ENCODE assay signal across 8 cellular contexts in the genomic region with DNA sequence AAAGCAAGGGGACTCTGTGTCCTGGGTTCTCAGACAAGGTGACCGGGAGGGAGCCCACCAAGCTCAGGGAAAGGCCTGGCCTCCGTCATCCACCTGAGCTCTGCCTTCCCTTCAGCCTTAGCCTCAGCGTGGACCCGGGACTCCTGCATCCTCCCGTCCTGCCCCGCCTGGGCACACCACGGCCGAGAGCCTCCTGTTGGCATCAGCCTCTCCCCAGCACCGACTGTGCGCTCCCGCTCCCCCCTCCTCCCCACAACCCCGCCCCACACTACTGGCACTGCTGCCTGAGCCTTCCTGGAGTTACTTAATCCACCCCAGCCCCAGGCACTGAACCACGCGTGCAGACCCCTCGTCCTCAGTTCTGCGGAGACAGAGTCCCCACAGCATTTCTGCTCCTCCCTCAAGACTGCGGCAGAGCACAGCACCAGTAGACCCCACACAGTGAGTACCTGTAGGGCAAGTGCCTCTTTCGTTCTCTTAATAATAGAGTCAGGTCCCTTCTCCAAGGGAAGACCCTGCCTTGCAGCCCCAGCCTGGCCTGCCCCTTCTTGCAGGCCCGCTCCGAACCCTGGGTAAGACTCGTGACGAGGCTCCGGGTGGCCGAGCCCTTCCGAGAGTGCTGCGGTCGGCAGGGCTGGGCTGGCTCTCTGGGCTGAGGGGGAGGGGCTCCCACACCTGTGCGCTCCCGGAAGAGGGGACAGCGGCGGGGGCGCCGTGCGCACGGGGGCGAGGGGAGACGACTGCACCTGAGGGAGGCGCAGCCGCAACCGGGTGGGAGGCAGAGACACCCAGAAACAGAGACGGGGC. TPM values are rescaled to one million over a fixed set of nuclear protein-coding genes. Genes with fewer than 3 reads are reported as not detected.
DNase-seq lines count a peak whose midpoint lies in the region; ATAC-seq and TF ChIP-seq lines count a peak whose summit lies in the region.

A gene with protein sequence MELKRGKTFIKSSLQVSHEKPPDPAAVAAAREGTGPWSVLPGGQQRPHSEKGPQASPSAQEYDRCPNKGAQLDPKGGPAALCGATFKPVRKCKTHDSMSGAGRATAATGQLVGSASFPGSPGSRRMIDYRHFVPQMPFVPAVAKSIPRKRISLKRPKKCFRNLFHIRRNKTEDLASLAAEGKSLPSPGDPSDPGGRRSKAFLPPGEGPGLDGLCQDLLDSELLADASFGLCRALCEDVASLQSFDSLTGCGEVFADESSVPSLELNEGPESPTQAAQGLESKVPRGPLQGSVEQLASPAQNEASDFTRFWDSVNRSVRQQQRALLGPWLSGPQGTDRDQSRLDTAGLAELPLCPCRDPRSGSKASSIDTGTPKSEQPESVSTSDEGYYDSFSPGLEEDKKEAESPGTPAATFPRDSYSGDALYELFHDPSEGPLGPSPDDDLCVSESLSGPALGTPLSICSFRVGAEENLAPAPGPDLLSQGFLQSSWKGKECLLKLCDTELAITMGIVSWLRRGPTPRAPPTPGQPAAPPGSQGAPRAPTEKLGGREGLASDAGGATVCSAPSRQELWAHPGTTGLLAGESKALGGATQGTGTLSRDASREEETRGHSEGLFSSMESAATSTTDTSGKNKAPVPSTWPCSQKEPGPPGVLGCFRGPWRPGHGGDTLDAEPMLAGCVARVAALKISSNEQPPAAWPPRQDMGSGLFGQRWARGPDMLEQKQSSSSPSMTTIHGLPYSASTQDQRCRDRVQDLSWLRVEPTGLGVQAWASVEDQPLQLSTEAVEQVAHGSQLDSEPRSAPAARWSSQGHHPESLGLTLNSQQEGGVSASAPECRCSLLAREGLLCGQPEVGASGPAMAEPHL (plus strand): TSS at position 307 of the 807 bp plus-strand sequence. CDS start 6,533 bp downstream, outside the sequence.

- H3K4me1 Mint-ChIP-seq in activated T-helper 2 cell treated with anti-CD3 and anti-CD28 coated beads, Interferon-gamma antibody, Interleukin-2, Interleukin-4, amounts not matched to agents 10 μg/mL and 5 μg/mL and 100 μg/mL, durations not matched to agents 14 hours and 24 hours and 36 hours (ENCODE audit: low read depth): no peaks in the 10 kb centered on the region

- H3K36me3 Mint-ChIP-seq in activated T-helper 2 cell treated with anti-CD3 and anti-CD28 coated beads, Interferon-gamma antibody, Interleukin-2, Interleukin-4, amounts not matched to agents 10 μg/mL and 5 μg/mL and 100 μg/mL, durations not matched to agents 14 hours and 24 hours and 36 hours (ENCODE audit: low read depth): no peaks in the 10 kb centered on the region

- DNase-seq in NCI-H2107 (lab: John Stamatoyannopoulos, UW): peak; percentile 25
- DNase-seq in EL: no peak
- DNase-seq in activated T-helper 2 cell treated with anti-CD3 and anti-CD28 coated beads, Interferon-gamma antibody, Interleukin-2, Interleukin-4, amounts not matched to agents 10 μg/mL and 5 μg/mL and 100 μg/mL, durations not matched to agents 14 hours and 24 hours and 36 hours (ENCODE audit: low spot score): no peak

- ATAC-seq in GM19025 (IDR thresholded peaks at IDR 0.05; ENCODE audit: low read depth, unreplicated experiment): peak; percentile 32
- ATAC-seq in GM21447 (IDR thresholded peaks at IDR 0.05; ENCODE audit: unreplicated experiment): no peak
- ATAC-seq in HG02588 (IDR thresholded peaks at IDR 0.05; ENCODE audit: unreplicated experiment): no peak

- H3K36me3 ChIP-seq in endocrine pancreas (ENCODE audit: control insufficient read depth, insufficient read depth, low read length): no peaks in the 10 kb centered on the region
- no peaks in the 10 kb centered on the region for H3K36me3 ChIP-seq in parathyroid adenoma (ENCODE audit: control insufficient read depth, insufficient read depth, low read length)

- H3K4me3 ChIP-seq in endocrine pancreas (ENCODE audit: control insufficient read depth, insufficient read depth, low read length) (peak within 1 kb of the TSS; percentile 33), parathyroid adenoma (ENCODE audit: low read depth, low read length) (peak within 1 kb of the TSS; percentile 37)

- H3K4me1 ChIP-seq in endocrine pancreas (ENCODE audit: control insufficient read depth, insufficient read depth, low read length) (no peaks in the 10 kb centered on the region), parathyroid adenoma (peaks cover 7% of the 10 kb centered on the region)

- H3K9me3 Mint-ChIP-seq in activated T-helper 2 cell treated with anti-CD3 and anti-CD28 coated beads, Interferon-gamma antibody, Interleukin-2, Interleukin-4, amounts not matched to agents 10 μg/mL and 5 μg/mL and 100 μg/mL, durations not matched to agents 14 hours and 24 hours and 36 hours: no peaks in the 10 kb centered on the region

- H3K79me2 ChIP-seq in parathyroid adenoma: peaks cover 13% of the 10 kb centered on the region

- H3K4me2 ChIP-seq in parathyroid adenoma (ENCODE audit: low read length): peak within 1 kb of the TSS; percentile 75

- H3K9ac ChIP-seq in endocrine pancreas (ENCODE audit: control insufficient read depth, insufficient read depth, low read length): peak within 1 kb of the TSS; percentile 97
- H3K9ac ChIP-seq in parathyroid adenoma: peak within 1 kb of the TSS; percentile 8

- TF ChIP-seq CTCF in parathyroid adenoma (IDR thresholded peaks at IDR 0.05): no peak

- H2AFZ ChIP-seq in parathyroid adenoma: peak within 1 kb of the TSS; percentile 90

- H3K27ac ChIP-seq in parathyroid adenoma: peak within 1 kb of the TSS; percentile 67

- no peak within 1 kb of the TSS for H3K4me3 Mint-ChIP-seq in activated T-helper 2 cell treated with anti-CD3 and anti-CD28 coated beads, Interferon-gamma antibody, Interleukin-2, Interleukin-4, amounts not matched to agents 10 μg/mL and 5 μg/mL and 100 μg/mL, durations not matched to agents 14 hours and 24 hours and 36 hours (ENCODE audit: low read depth)

- no peaks in the 10 kb centered on the region for H3K9me3 ChIP-seq in endocrine pancreas (ENCODE audit: control insufficient read depth, low read length)
- H3K9me3 ChIP-seq in parathyroid adenoma (ENCODE audit: control insufficient read depth, low read length): no peaks in the 10 kb centered on the region

- no peaks in the 10 kb centered on the region for H3K27me3 ChIP-seq in endocrine pancreas (ENCODE audit: control insufficient read depth, insufficient read depth, low read length)
- H3K27me3 ChIP-seq in parathyroid adenoma (ENCODE audit: control insufficient read depth, insufficient read depth, low read length): no peaks in the 10 kb centered on the region

- peaks cover 29% of the 10 kb centered on the region for H3K27me3 Mint-ChIP-seq in activated T-helper 2 cell treated with anti-CD3 and anti-CD28 coated beads, Interferon-gamma antibody, Interleukin-2, Interleukin-4, amounts not matched to agents 10 μg/mL and 5 μg/mL and 100 μg/mL, durations not matched to agents 14 hours and 24 hours and 36 hours (ENCODE audit: low read depth)

- intact Hi-C loops in activated T-helper 2 cell treated with anti-CD3 and anti-CD28 coated beads, Interferon-gamma antibody, Interleukin-2, Interleukin-4, amounts not matched to agents 10 μg/mL and 5 μg/mL and 100 μg/mL, durations not matched to agents 14 hours and 24 hours and 36 hours (cut with micrococcal nuclease): no loop called here

- H3K27ac Mint-ChIP-seq in activated T-helper 2 cell treated with anti-CD3 and anti-CD28 coated beads, Interferon-gamma antibody, Interleukin-2, Interleukin-4, amounts not matched to agents 10 μg/mL and 5 μg/mL and 100 μg/mL, durations not matched to agents 14 hours and 24 hours and 36 hours: no peak within 1 kb of the TSS

RNA-seq across cellular contexts. Expression of the gene that starts here (rescaled TPM):
- not detected in 2 replicates for total RNA-seq in activated T-helper 2 cell treated with anti-CD3 and anti-CD28 coated beads, Interferon-gamma antibody, Interleukin-2, Interleukin-4, amounts not matched to agents 10 μg/mL and 5 μg/mL and 100 μg/mL, durations not matched to agents 14 hours and 24 hours and 36 hours
